Comparison of ENCODE assay signal across 13 cellular contexts in genomic region chr3:50275996-50276761, GRCh38. TPM values are rescaled to one million over a fixed set of nuclear protein-coding genes. Genes with fewer than 3 reads are reported as not detected.
DNase-seq lines count a peak whose midpoint lies in the region; ATAC-seq, FAIRE-seq and TF ChIP-seq lines count a peak whose summit lies in the region.
"Had no signal": no experiment of that assay in that cellular context is flagged by ENCODE, and none has a peak within 500 bp of the region (broad histone marks: within the 10 kb centered on the region; RNA-seq: fewer than 3 reads in every experiment).

No MANE protein-coding gene starts in this region.

- H3K4me1 Mint-ChIP-seq in activated T-helper 1 cell treated with anti-CD3 and anti-CD28 coated beads, Interleukin-12 subunit alpha, Interleukin-12 subunit beta, Interleukin-2, Interleukin-4 antibody, amounts not matched to agents 30 ng/mL and 10 ng/mL and 1 ng/mL, durations not matched to agents 14 hours and 24 hours and 36 hours (ENCODE audit: low read depth): peaks cover 21% of the 10 kb centered on the region

- H3K27ac ChIP-seq in BLaER1: no peak overlapping the region
- H3K27ac ChIP-seq in kidney (ENCODE audit: low read depth in 2 of 2, low read length in 2 of 2): no peak overlapping the region
- H3K27ac ChIP-seq: body of pancreas, lower lobe of right lung, parathyroid adenoma had no signal

- H4K20me1 ChIP-seq in BLaER1: peaks cover 37% of the 10 kb centered on the region

- FAIRE-seq in kidney (lab: Jason Lieb, UNC): no peak

- peaks cover 40% of the 10 kb centered on the region for H3K27me3 Mint-ChIP-seq in activated T-helper 1 cell treated with anti-CD3 and anti-CD28 coated beads, Interleukin-12 subunit alpha, Interleukin-12 subunit beta, Interleukin-2, Interleukin-4 antibody, amounts not matched to agents 30 ng/mL and 10 ng/mL and 1 ng/mL, durations not matched to agents 14 hours and 24 hours and 36 hours (ENCODE audit: insufficient read depth)

- H3K36me3 Mint-ChIP-seq in activated T-helper 1 cell treated with anti-CD3 and anti-CD28 coated beads, Interleukin-12 subunit alpha, Interleukin-12 subunit beta, Interleukin-2, Interleukin-4 antibody, amounts not matched to agents 30 ng/mL and 10 ng/mL and 1 ng/mL, durations not matched to agents 14 hours and 24 hours and 36 hours (ENCODE audit: low read depth): no peaks in the 10 kb centered on the region

- no peak overlapping the region for H3K4me3 ChIP-seq in BLaER1
- no peak overlapping the region for H3K4me3 ChIP-seq in kidney (ENCODE audit: low read length in 2 of 2)
- no peak overlapping the region for H3K4me3 ChIP-seq in foreskin fibroblast (ENCODE audit: low read depth in 1 of 2, low read length in 2 of 2)
- H3K4me3 ChIP-seq: body of pancreas, lower lobe of right lung had no signal

- H3K4me1 ChIP-seq in BLaER1: peaks cover 43% of the 10 kb centered on the region
- peaks cover 10 to 14% of the 10 kb centered on the region in 2 donors for H3K4me1 ChIP-seq in kidney (ENCODE audit: control insufficient read depth in 1 of 2, insufficient read depth in 1 of 2, low read depth in 1 of 2, low read length in 2 of 2)

- TF ChIP-seq CTCF in GM20000 (IDR thresholded peaks at IDR 0.05; ENCODE audit: extremely low read depth, missing control alignments) (no peak), kidney (IDR thresholded peaks at IDR 0.05; ENCODE audit: borderline replicate concordance, extremely low read depth, insufficient read depth) (no peak), foreskin fibroblast (IDR thresholded peaks at IDR 0.05; ENCODE audit: low read depth, low read length) (no peak)

- no peaks in the 10 kb centered on the region for H3K9me3 Mint-ChIP-seq in activated T-helper 1 cell treated with anti-CD3 and anti-CD28 coated beads, Interleukin-12 subunit alpha, Interleukin-12 subunit beta, Interleukin-2, Interleukin-4 antibody, amounts not matched to agents 30 ng/mL and 10 ng/mL and 1 ng/mL, durations not matched to agents 14 hours and 24 hours and 36 hours

- no peak overlapping the region for H3K4me3 Mint-ChIP-seq in activated T-helper 1 cell treated with anti-CD3 and anti-CD28 coated beads, Interleukin-12 subunit alpha, Interleukin-12 subunit beta, Interleukin-2, Interleukin-4 antibody, amounts not matched to agents 30 ng/mL and 10 ng/mL and 1 ng/mL, durations not matched to agents 14 hours and 24 hours and 36 hours

- DNase-seq in GM20000 (ENCODE audit: low spot score) (peak; percentile 25), kidney (peak; percentile 76), mesenteric fat pad (ENCODE audit: low spot score) (no peak), foreskin fibroblast (no peak)
- DNase-seq in activated T-helper 1 cell treated with anti-CD3 and anti-CD28 coated beads, Interleukin-12 subunit alpha, Interleukin-12 subunit beta, Interleukin-2, Interleukin-4 antibody, amounts not matched to agents 30 ng/mL and 10 ng/mL and 1 ng/mL, durations not matched to agents 14 hours and 24 hours and 36 hours (ENCODE audit: low spot score): no peak
- DNase-seq: body of pancreas, lower lobe of right lung had no signal

- peak overlapping the region; percentile 40 for H3K27ac Mint-ChIP-seq in activated T-helper 1 cell treated with anti-CD3 and anti-CD28 coated beads, Interleukin-12 subunit alpha, Interleukin-12 subunit beta, Interleukin-2, Interleukin-4 antibody, amounts not matched to agents 30 ng/mL and 10 ng/mL and 1 ng/mL, durations not matched to agents 14 hours and 24 hours and 36 hours
- H3K27ac Mint-ChIP-seq: CD14-positive monocyte had no signal

- no peak overlapping the region for H3K9ac ChIP-seq in BLaER1
- no peak overlapping the region for H3K9ac ChIP-seq in kidney (ENCODE audit: low read length in 2 of 2)
- H3K9ac ChIP-seq: parathyroid adenoma had no signal

- ATAC-seq in GM18517 (IDR thresholded peaks at IDR 0.05; ENCODE audit: unreplicated experiment) (no peak), HG03565 (IDR thresholded peaks at IDR 0.05; ENCODE audit: unreplicated experiment) (no peak)
- ATAC-seq: body of pancreas, lower lobe of right lung had no signal

- peak overlapping the region; percentile 40 for H3K4me2 ChIP-seq in BLaER1

- peaks cover 69% of the 10 kb centered on the region for H3K27me3 ChIP-seq in BLaER1
- H3K27me3 ChIP-seq: body of pancreas had no signal

- H3K36me3 ChIP-seq in BLaER1: no peaks in the 10 kb centered on the region
- no peaks in the 10 kb centered on the region for H3K36me3 ChIP-seq in kidney (ENCODE audit: control insufficient read depth in 1 of 2, insufficient read depth in 2 of 2, low read length in 2 of 2)

- intact Hi-C loops in activated T-helper 1 cell treated with anti-CD3 and anti-CD28 coated beads, Interleukin-12 subunit alpha, Interleukin-12 subunit beta, Interleukin-2, Interleukin-4 antibody, amounts not matched to agents 30 ng/mL and 10 ng/mL and 1 ng/mL, durations not matched to agents 14 hours and 24 hours and 36 hours (cut with micrococcal nuclease): no loop called here
- intact Hi-C loops in kidney (cut with DNase I): no loop called here

- H3K9me3 ChIP-seq in BLaER1: no peaks in the 10 kb centered on the region
- no peaks in the 10 kb centered on the region for H3K9me3 ChIP-seq in kidney (ENCODE audit: control insufficient read depth in 1 of 2, low read length in 2 of 2)
- H3K9me3 ChIP-seq: body of pancreas, lower lobe of right lung had no signal

RNA-seq across cellular contexts. Expression of gene LSMEM2, which starts 2.7 kb away (rescaled TPM):
- not detected in 2 replicates for total RNA-seq in activated T-helper 1 cell treated with anti-CD3 and anti-CD28 coated beads, Interleukin-12 subunit alpha, Interleukin-12 subunit beta, Interleukin-2, Interleukin-4 antibody, amounts not matched to agents 30 ng/mL and 10 ng/mL and 1 ng/mL, durations not matched to agents 14 hours and 24 hours and 36 hours
- total RNA-seq in kidney (0.22 TPM), mesenteric fat pad (not detected)
- 0.62 TPM for polyA plus RNA-seq in kidney (ENCODE audit: insufficient read depth, low read depth, low replicate concordance)
- total RNA-seq: body of pancreas, LHCN-M2, lower lobe of right lung had no signal
- polyA plus RNA-seq: CD14-positive monocyte had no signal

RNA-seq across cellular contexts. Expression of gene SEMA3B, which starts 7.2 kb away (rescaled TPM):
- 0.49 and 1.0 TPM in 2 replicates for total RNA-seq in activated T-helper 1 cell treated with anti-CD3 and anti-CD28 coated beads, Interleukin-12 subunit alpha, Interleukin-12 subunit beta, Interleukin-2, Interleukin-4 antibody, amounts not matched to agents 30 ng/mL and 10 ng/mL and 1 ng/mL, durations not matched to agents 14 hours and 24 hours and 36 hours
- total RNA-seq in kidney: 96.1 TPM
- polyA plus RNA-seq in kidney (ENCODE audit: insufficient read depth, low read depth, low replicate concordance): 99.9 TPM
- total RNA-seq in mesenteric fat pad: 22.1 TPM
- polyA plus RNA-seq: CD14-positive monocyte had no signal

RNA-seq across cellular contexts. Expression of gene IFRD2, which starts 16.1 kb away (rescaled TPM):
- 215 TPM in 2 replicates for total RNA-seq in activated T-helper 1 cell treated with anti-CD3 and anti-CD28 coated beads, Interleukin-12 subunit alpha, Interleukin-12 subunit beta, Interleukin-2, Interleukin-4 antibody, amounts not matched to agents 30 ng/mL and 10 ng/mL and 1 ng/mL, durations not matched to agents 14 hours and 24 hours and 36 hours
- total RNA-seq in kidney (78.1 TPM), mesenteric fat pad (105 TPM)
- polyA plus RNA-seq in kidney (ENCODE audit: insufficient read depth, low read depth, low replicate concordance): 54.1 TPM

RNA-seq across cellular contexts. Expression of gene HYAL3, which starts 23.0 kb away (rescaled TPM):
- 7.9 and 8.0 TPM in 2 replicates for total RNA-seq in activated T-helper 1 cell treated with anti-CD3 and anti-CD28 coated beads, Interleukin-12 subunit alpha, Interleukin-12 subunit beta, Interleukin-2, Interleukin-4 antibody, amounts not matched to agents 30 ng/mL and 10 ng/mL and 1 ng/mL, durations not matched to agents 14 hours and 24 hours and 36 hours
- 2.0 TPM for total RNA-seq in kidney
- polyA plus RNA-seq in kidney (ENCODE audit: insufficient read depth, low read depth, low replicate concordance): 3.2 TPM
- total RNA-seq in mesenteric fat pad: 1.4 TPM

RNA-seq across cellular contexts. Expression of gene NAA80, which starts 23.0 kb away (rescaled TPM):
- 18.1 and 19.6 TPM in 2 replicates for total RNA-seq in activated T-helper 1 cell treated with anti-CD3 and anti-CD28 coated beads, Interleukin-12 subunit alpha, Interleukin-12 subunit beta, Interleukin-2, Interleukin-4 antibody, amounts not matched to agents 30 ng/mL and 10 ng/mL and 1 ng/mL, durations not matched to agents 14 hours and 24 hours and 36 hours
- 10.7 TPM for total RNA-seq in kidney
- polyA plus RNA-seq in kidney (ENCODE audit: insufficient read depth, low read depth, low replicate concordance): 8.7 TPM
- total RNA-seq in mesenteric fat pad: 10.2 TPM

Comparison
In these comparisons a context has a peak if more than half of its experiments do, and no peak if none do; other contexts are left out.
1. DNase-seq: peak in GM20000 (single experiment) and kidney (single experiment); none in activated T-helper 1 cell treated with anti-CD3 and anti-CD28 coated beads, Interleukin-12 subunit alpha, Interleukin-12 subunit beta, Interleukin-2, Interleukin-4 antibody, amounts not matched to agents 30 ng/mL and 10 ng/mL and 1 ng/mL, durations not matched to agents 14 hours and 24 hours and 36 hours (single experiment), mesenteric fat pad (single experiment) and foreskin fibroblast (0 of 2).
2. RNA of gene SEMA3B, which starts 7.2 kb away (total RNA-seq): 96.1 TPM in kidney (single experiment) and 22.1 TPM in mesenteric fat pad (single experiment); 0.49 to 1.0 TPM in activated T-helper 1 cell treated with anti-CD3 and anti-CD28 coated beads, Interleukin-12 subunit alpha, Interleukin-12 subunit beta, Interleukin-2, Interleukin-4 antibody, amounts not matched to agents 30 ng/mL and 10 ng/mL and 1 ng/mL, durations not matched to agents 14 hours and 24 hours and 36 hours; every median in the first group is over 10 times any median in the second.